1 cellular context compared by ENCODE assay signal in genomic region chr7:43112088-43112940, GRCh38.
TF ChIP-seq lines count a peak whose summit lies in the region.

Gene HECW1, plus strand, starts transcription at chr7:43112647. Its CDS starts 131,259 bp downstream, at chr7:43243906.

TF ChIP-seq in HEK293, 187 proteins besides CTCF, POLR2A, EP300 and RAD21 (continued from another document):
- TF ChIP-seq ZBTB26 (tag by site-specific recombination; optimal IDR thresholded peaks at IDR 0.05): peak; percentile 92
- no peak for TF ChIP-seq WT1 (tag by site-specific recombination; IDR thresholded peaks at IDR 0.05)
- TF ChIP-seq KLF8 (tag by site-specific recombination; IDR thresholded peaks at IDR 0.05): peak; percentile 47; the same call in 1 of the 2 replicates
- TF ChIP-seq ZBTB48 (tag by site-specific recombination; IDR thresholded peaks at IDR 0.05): peak; percentile 51; the same call in 1 of the 2 replicates
- TF ChIP-seq SP7 (tag by site-specific recombination; IDR thresholded peaks at IDR 0.05): 0 out of 2 replicates have a peak, but pooled peaks have one; percentile 40
- peak; percentile 40; the same call in 1 of the 2 replicates for TF ChIP-seq PRDM2 (tag by site-specific recombination; IDR thresholded peaks at IDR 0.05; ENCODE audit: borderline replicate concordance)
- peak; percentile 51; the same call in 1 of the 2 replicates for TF ChIP-seq KLF17 (tag by site-specific recombination; IDR thresholded peaks at IDR 0.05)
- TF ChIP-seq ZBTB7A (tag by site-specific recombination; IDR thresholded peaks at IDR 0.05; ENCODE audit: low read depth): peak; percentile 43
- TF ChIP-seq ZBTB17 (tag by site-specific recombination; IDR thresholded peaks at IDR 0.05): peak; percentile 85
- TF ChIP-seq ZNF514 (tag by site-specific recombination; IDR thresholded peaks at IDR 0.05): no peak
- TF ChIP-seq ZNF600 (tag by site-specific recombination; IDR thresholded peaks at IDR 0.05): peak; percentile 96
